Comparison of ENCODE assay signal across 22 cellular contexts in the genomic region with DNA sequence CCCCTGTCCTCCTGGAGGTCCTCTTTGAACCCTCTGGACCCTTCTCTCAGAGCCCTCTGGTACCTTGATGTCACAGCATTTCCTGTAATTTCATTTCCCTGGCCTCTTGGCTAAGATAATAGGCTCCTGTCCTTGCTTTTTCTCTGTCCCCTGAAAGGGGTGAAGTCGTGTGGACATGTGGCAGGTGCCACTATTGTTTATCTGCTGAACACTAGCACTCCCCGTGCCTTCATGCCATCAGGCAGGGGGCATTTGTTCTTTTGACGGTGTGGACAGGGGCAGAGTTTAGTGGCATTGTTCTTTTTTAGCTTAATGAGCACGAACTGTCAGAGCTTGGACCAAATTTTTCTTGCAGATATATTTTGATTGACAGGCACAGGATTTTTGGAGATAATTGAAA.
"Had no signal": no experiment of that assay in that cellular context is flagged by ENCODE, and none has a peak within 500 bp of the region (broad histone marks: within the 10 kb centered on the region; RNA-seq: fewer than 3 reads in every experiment).

No MANE protein-coding gene starts in this region.

- H3K79me2 ChIP-seq: hepatocyte had no signal

- H3K9me3 ChIP-seq: heart right ventricle, lower lobe of right lung, ovary, right atrium auricular region, suprapubic skin, thoracic aorta, tibial artery, upper lobe of right lung, uterus had no signal

- H3K27me3 ChIP-seq: heart right ventricle, ovary, right atrium auricular region, suprapubic skin, tibial artery, upper lobe of right lung, uterus had no signal

- DNase-seq: heart right ventricle; islet precursor cell; lower lobe of right lung; mammary epithelial cell; mesenchymal stem cell; naive thymus-derived CD8-positive, alpha-beta T cell; ovary; stimulated activated CD4-positive, alpha-beta T cell treated with anti-CD3 and anti-CD28 coated beads, Interleukin-12 subunit alpha, Interleukin-12 subunit beta, amount 100 ng/mL, for 4 hours; stimulated activated CD4-positive, alpha-beta T cell treated with anti-CD3 and anti-CD28 coated beads, Interleukin-15, amount 100 ng/mL, for 24 hours; stimulated activated CD4-positive, alpha-beta T cell treated with anti-CD3 and anti-CD28 coated beads, Interleukin-4, amount 100 ng/mL, for 24 hours; stimulated activated naive CD4-positive, alpha-beta T cell; tibial artery; trophoblast cell; upper lobe of right lung; uterus had no signal

- H3K4me3 ChIP-seq: heart right ventricle, hepatocyte, lower lobe of right lung, ovary, right atrium auricular region, skin epidermis, suprapubic skin, thoracic aorta, tibial artery, upper lobe of right lung, uterus had no signal

- H3K4me2 ChIP-seq: hepatocyte had no signal

- H3K4me1 ChIP-seq: lower lobe of right lung, suprapubic skin, tibial artery, upper lobe of right lung, uterus had no signal

- H3K27ac ChIP-seq: hepatocyte, lower lobe of right lung, ovary, right atrium auricular region, suprapubic skin, thoracic aorta, tibial artery, upper lobe of right lung, uterus had no signal

- H3K36me3 ChIP-seq: heart right ventricle, lower lobe of right lung, ovary, right atrium auricular region, suprapubic skin, thoracic aorta, tibial artery, upper lobe of right lung, uterus had no signal

- H2AFZ ChIP-seq: hepatocyte had no signal

- ATAC-seq: left lobe of liver; lower lobe of right lung; naive thymus-derived CD8-positive, alpha-beta T cell; stimulated activated effector memory CD8-positive, alpha-beta T cell treated with anti-CD3 and anti-CD28 coated beads, Interleukin-12 subunit alpha, Interleukin-12 subunit beta, amount 100 ng/mL, for 72 hours; upper lobe of right lung had no signal
